1 cellular context compared by ENCODE assay signal in genomic region chr1:205670143-205670431, GRCh38.
TF ChIP-seq lines count a peak whose summit lies in the region.

No MANE protein-coding gene starts in this region.

TF ChIP-seq in GM23338, 12 proteins besides CTCF, POLR2A, EP300 and RAD21 (continued from another document):
- TF ChIP-seq, protein P1, sequence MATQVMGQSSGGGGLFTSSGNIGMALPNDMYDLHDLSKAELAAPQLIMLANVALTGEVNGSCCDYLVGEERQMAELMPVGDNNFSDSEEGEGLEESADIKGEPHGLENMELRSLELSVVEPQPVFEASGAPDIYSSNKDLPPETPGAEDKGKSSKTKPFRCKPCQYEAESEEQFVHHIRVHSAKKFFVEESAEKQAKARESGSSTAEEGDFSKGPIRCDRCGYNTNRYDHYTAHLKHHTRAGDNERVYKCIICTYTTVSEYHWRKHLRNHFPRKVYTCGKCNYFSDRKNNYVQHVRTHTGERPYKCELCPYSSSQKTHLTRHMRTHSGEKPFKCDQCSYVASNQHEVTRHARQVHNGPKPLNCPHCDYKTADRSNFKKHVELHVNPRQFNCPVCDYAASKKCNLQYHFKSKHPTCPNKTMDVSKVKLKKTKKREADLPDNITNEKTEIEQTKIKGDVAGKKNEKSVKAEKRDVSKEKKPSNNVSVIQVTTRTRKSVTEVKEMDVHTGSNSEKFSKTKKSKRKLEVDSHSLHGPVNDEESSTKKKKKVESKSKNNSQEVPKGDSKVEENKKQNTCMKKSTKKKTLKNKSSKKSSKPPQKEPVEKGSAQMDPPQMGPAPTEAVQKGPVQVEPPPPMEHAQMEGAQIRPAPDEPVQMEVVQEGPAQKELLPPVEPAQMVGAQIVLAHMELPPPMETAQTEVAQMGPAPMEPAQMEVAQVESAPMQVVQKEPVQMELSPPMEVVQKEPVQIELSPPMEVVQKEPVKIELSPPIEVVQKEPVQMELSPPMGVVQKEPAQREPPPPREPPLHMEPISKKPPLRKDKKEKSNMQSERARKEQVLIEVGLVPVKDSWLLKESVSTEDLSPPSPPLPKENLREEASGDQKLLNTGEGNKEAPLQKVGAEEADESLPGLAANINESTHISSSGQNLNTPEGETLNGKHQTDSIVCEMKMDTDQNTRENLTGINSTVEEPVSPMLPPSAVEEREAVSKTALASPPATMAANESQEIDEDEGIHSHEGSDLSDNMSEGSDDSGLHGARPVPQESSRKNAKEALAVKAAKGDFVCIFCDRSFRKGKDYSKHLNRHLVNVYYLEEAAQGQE (IDR thresholded peaks at IDR 0.05; ENCODE audit: unreplicated experiment): no peak
- TF ChIP-seq POLR2AphosphoS5 (IDR thresholded peaks at IDR 0.05; ENCODE audit: low read depth): no peak
- TF ChIP-seq EZH2phosphoT487 (IDR thresholded peaks at IDR 0.05; ENCODE audit: unreplicated experiment): no peak
- no peak for TF ChIP-seq CREB1 (CRISPR knock-in tag; IDR thresholded peaks at IDR 0.05; ENCODE audit: low read depth)
- TF ChIP-seq STAT1 (IDR thresholded peaks at IDR 0.05; ENCODE audit: unreplicated experiment): no peak
- no peak for TF ChIP-seq ZNF331 (CRISPR knock-in tag; IDR thresholded peaks at IDR 0.05; ENCODE audit: low read depth)
- TF ChIP-seq, protein P2, sequence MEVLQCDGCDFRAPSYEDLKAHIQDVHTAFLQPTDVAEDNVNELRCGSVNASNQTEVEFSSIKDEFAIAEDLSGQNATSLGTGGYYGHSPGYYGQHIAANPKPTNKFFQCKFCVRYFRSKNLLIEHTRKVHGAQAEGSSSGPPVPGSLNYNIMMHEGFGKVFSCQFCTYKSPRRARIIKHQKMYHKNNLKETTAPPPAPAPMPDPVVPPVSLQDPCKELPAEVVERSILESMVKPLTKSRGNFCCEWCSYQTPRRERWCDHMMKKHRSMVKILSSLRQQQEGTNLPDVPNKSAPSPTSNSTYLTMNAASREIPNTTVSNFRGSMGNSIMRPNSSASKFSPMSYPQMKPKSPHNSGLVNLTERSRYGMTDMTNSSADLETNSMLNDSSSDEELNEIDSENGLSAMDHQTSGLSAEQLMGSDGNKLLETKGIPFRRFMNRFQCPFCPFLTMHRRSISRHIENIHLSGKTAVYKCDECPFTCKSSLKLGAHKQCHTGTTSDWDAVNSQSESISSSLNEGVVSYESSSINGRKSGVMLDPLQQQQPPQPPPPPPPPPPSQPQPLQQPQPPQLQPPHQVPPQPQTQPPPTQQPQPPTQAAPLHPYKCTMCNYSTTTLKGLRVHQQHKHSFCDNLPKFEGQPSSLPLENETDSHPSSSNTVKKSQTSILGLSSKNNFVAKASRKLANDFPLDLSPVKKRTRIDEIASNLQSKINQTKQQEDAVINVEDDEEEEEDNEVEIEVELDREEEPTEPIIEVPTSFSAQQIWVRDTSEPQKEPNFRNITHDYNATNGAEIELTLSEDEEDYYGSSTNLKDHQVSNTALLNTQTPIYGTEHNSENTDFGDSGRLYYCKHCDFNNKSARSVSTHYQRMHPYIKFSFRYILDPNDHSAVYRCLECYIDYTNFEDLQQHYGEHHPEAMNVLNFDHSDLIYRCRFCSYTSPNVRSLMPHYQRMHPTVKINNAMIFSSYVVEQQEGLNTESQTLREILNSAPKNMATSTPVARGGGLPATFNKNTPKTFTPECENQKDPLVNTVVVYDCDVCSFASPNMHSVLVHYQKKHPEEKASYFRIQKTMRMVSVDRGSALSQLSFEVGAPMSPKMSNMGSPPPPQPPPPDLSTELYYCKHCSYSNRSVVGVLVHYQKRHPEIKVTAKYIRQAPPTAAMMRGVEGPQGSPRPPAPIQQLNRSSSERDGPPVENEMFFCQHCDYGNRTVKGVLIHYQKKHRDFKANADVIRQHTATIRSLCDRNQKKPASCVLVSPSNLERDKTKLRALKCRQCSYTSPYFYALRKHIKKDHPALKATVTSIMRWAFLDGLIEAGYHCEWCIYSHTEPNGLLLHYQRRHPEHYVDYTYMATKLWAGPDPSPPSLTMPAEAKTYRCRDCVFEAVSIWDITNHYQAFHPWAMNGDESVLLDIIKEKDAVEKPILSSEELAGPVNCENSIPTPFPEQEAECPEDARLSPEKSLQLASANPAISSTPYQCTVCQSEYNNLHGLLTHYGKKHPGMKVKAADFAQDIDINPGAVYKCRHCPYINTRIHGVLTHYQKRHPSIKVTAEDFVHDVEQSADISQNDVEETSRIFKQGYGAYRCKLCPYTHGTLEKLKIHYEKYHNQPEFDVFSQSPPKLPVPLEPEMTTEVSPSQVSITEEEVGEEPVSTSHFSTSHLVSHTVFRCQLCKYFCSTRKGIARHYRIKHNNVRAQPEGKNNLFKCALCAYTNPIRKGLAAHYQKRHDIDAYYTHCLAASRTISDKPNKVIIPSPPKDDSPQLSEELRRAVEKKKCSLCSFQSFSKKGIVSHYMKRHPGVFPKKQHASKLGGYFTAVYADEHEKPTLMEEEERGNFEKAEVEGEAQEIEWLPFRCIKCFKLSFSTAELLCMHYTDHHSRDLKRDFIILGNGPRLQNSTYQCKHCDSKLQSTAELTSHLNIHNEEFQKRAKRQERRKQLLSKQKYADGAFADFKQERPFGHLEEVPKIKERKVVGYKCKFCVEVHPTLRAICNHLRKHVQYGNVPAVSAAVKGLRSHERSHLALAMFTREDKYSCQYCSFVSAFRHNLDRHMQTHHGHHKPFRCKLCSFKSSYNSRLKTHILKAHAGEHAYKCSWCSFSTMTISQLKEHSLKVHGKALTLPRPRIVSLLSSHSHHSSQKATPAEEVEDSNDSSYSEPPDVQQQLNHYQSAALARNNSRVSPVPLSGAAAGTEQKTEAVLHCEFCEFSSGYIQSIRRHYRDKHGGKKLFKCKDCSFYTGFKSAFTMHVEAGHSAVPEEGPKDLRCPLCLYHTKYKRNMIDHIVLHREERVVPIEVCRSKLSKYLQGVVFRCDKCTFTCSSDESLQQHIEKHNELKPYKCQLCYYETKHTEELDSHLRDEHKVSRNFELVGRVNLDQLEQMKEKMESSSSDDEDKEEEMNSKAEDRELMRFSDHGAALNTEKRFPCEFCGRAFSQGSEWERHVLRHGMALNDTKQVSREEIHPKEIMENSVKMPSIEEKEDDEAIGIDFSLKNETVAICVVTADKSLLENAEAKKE (CRISPR knock-in tag; IDR thresholded peaks at IDR 0.05): no peak
- no peak for TF ChIP-seq EZH2 (IDR thresholded peaks at IDR 0.05; ENCODE audit: low read depth, unreplicated experiment)
- TF ChIP-seq NANOG (IDR thresholded peaks at IDR 0.05; ENCODE audit: borderline replicate concordance): no peak
- no peak for TF ChIP-seq JUNB (IDR thresholded peaks at IDR 0.05; ENCODE audit: unreplicated experiment)
